1 cellular context compared by ENCODE assay signal in genomic region chr6:21451546-21452013, GRCh38.
TF ChIP-seq lines count a peak whose summit lies in the region.

No MANE protein-coding gene starts in this region.

TF ChIP-seq in HepG2, 621 proteins besides CTCF, POLR2A, EP300 and RAD21 (continued from another document and continues in another):
- TF ChIP-seq, protein P1, sequence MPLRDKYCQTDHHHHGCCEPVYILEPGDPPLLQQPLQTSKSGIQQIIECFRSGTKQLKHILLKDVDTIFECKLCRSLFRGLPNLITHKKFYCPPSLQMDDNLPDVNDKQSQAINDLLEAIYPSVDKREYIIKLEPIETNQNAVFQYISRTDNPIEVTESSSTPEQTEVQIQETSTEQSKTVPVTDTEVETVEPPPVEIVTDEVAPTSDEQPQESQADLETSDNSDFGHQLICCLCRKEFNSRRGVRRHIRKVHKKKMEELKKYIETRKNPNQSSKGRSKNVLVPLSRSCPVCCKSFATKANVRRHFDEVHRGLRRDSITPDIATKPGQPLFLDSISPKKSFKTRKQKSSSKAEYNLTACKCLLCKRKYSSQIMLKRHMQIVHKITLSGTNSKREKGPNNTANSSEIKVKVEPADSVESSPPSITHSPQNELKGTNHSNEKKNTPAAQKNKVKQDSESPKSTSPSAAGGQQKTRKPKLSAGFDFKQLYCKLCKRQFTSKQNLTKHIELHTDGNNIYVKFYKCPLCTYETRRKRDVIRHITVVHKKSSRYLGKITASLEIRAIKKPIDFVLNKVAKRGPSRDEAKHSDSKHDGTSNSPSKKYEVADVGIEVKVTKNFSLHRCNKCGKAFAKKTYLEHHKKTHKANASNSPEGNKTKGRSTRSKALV (CRISPR knock-in tag; IDR thresholded peaks at IDR 0.05): peak; percentile 76; the same call in 1 of the 2 replicates
- TF ChIP-seq PRPF4 (IDR thresholded peaks at IDR 0.05; ENCODE audit: low read depth, low read length, poor library complexity, severe bottlenecking): no peak
- peak; percentile 33; the same call in 1 of the 2 replicates for TF ChIP-seq RORA (CRISPR knock-in tag; IDR thresholded peaks at IDR 0.05)
- TF ChIP-seq FOXP4 (CRISPR knock-in tag; IDR thresholded peaks at IDR 0.05): peak; percentile 90
- no peak for TF ChIP-seq ZNF143 (CRISPR knock-in tag; IDR thresholded peaks at IDR 0.05)
- TF ChIP-seq, protein P2, sequence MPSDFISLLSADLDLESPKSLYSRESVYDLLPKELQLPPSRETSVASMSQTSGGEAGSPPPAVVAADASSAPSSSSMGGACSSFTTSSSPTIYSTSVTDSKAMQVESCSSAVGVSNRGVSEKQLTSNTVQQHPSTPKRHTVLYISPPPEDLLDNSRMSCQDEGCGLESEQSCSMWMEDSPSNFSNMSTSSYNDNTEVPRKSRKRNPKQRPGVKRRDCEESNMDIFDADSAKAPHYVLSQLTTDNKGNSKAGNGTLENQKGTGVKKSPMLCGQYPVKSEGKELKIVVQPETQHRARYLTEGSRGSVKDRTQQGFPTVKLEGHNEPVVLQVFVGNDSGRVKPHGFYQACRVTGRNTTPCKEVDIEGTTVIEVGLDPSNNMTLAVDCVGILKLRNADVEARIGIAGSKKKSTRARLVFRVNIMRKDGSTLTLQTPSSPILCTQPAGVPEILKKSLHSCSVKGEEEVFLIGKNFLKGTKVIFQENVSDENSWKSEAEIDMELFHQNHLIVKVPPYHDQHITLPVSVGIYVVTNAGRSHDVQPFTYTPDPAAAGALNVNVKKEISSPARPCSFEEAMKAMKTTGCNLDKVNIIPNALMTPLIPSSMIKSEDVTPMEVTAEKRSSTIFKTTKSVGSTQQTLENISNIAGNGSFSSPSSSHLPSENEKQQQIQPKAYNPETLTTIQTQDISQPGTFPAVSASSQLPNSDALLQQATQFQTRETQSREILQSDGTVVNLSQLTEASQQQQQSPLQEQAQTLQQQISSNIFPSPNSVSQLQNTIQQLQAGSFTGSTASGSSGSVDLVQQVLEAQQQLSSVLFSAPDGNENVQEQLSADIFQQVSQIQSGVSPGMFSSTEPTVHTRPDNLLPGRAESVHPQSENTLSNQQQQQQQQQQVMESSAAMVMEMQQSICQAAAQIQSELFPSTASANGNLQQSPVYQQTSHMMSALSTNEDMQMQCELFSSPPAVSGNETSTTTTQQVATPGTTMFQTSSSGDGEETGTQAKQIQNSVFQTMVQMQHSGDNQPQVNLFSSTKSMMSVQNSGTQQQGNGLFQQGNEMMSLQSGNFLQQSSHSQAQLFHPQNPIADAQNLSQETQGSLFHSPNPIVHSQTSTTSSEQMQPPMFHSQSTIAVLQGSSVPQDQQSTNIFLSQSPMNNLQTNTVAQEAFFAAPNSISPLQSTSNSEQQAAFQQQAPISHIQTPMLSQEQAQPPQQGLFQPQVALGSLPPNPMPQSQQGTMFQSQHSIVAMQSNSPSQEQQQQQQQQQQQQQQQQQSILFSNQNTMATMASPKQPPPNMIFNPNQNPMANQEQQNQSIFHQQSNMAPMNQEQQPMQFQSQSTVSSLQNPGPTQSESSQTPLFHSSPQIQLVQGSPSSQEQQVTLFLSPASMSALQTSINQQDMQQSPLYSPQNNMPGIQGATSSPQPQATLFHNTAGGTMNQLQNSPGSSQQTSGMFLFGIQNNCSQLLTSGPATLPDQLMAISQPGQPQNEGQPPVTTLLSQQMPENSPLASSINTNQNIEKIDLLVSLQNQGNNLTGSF (CRISPR knock-in tag; IDR thresholded peaks at IDR 0.05): no peak
- TF ChIP-seq TEAD3 (CRISPR knock-in tag; optimal IDR thresholded peaks at IDR 0.05; ENCODE audit: borderline replicate concordance): peak; percentile 15
- no peak for TF ChIP-seq ZNF678 (CRISPR knock-in tag; IDR thresholded peaks at IDR 0.05)
- TF ChIP-seq, protein P3, sequence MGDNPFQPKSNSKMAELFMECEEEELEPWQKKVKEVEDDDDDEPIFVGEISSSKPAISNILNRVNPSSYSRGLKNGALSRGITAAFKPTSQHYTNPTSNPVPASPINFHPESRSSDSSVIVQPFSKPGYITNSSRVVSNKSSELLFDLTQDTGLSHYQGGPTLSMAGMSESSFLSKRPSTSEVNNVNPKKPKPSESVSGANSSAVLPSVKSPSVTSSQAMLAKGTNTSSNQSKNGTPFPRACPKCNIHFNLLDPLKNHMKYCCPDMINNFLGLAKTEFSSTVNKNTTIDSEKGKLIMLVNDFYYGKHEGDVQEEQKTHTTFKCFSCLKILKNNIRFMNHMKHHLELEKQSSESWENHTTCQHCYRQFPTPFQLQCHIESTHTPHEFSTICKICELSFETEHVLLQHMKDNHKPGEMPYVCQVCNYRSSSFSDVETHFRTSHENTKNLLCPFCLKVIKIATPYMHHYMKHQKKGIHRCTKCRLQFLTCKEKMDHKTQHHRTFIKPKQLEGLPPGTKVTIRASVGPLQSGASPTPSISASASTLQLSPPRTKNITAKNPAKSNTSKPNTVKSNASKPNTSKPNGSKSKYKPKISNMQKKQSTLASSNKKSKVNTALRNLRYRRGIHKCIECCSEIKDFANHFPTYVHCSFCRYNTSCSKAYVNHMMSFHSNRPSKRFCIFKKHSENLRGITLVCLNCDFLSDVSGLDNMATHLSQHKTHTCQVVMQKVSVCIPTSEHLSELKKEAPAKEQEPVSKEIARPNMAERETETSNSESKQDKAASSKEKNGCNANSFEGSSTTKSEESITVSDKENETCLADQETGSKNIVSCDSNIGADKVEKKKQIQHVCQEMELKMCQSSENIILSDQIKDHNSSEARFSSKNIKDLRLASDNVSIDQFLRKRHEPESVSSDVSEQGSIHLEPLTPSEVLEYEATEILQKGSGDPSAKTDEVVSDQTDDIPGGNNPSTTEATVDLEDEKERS (CRISPR knock-in tag; IDR thresholded peaks at IDR 0.05): 0 out of 2 replicates have a peak, but pooled peaks have one; percentile 40
- TF ChIP-seq, protein P4, sequence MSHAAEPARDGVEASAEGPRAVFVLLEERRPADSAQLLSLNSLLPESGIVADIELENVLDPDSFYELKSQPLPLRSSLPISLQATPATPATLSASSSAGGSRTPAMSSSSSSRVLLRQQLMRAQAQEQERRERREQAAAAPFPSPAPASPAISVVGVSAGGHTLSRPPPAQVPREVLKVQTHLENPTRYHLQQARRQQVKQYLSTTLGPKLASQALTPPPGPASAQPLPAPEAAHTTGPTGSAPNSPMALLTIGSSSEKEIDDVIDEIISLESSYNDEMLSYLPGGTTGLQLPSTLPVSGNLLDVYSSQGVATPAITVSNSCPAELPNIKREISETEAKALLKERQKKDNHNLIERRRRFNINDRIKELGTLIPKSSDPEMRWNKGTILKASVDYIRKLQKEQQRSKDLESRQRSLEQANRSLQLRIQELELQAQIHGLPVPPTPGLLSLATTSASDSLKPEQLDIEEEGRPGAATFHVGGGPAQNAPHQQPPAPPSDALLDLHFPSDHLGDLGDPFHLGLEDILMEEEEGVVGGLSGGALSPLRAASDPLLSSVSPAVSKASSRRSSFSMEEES (CRISPR knock-in tag; IDR thresholded peaks at IDR 0.05): peak; percentile 64; the same call in 1 of the 2 replicates
- TF ChIP-seq NCOA5 (CRISPR knock-in tag; IDR thresholded peaks at IDR 0.05): no peak
- TF ChIP-seq U2AF1 (optimal IDR thresholded peaks at IDR 0.05; ENCODE audit: low read depth, low read length): no peak
- TF ChIP-seq GFI1 (CRISPR knock-in tag; IDR thresholded peaks at IDR 0.05; ENCODE audit: borderline replicate concordance): peak; percentile 37; the same call in 1 of the 2 replicates
- TF ChIP-seq ZNF484 (CRISPR knock-in tag; IDR thresholded peaks at IDR 0.05; ENCODE audit: borderline replicate concordance, low read depth): no peak
- TF ChIP-seq PREB (CRISPR knock-in tag; IDR thresholded peaks at IDR 0.05): no peak
- TF ChIP-seq THAP9 (CRISPR knock-in tag; IDR thresholded peaks at IDR 0.05; ENCODE audit: borderline replicate concordance): no peak
- TF ChIP-seq CEBPG (CRISPR knock-in tag; IDR thresholded peaks at IDR 0.05): peak; percentile 52
- TF ChIP-seq ZNF652 (CRISPR knock-in tag; IDR thresholded peaks at IDR 0.05; ENCODE audit: borderline replicate concordance, low read depth): peak; percentile 80
- TF ChIP-seq LCORL (IDR thresholded peaks at IDR 0.05): peak; percentile 94
- TF ChIP-seq LCORL (CRISPR knock-in tag; IDR thresholded peaks at IDR 0.05): peak; percentile 94
- TF ChIP-seq ARNT (IDR thresholded peaks at IDR 0.05): peak; percentile 97; the same call in 1 of the 2 replicates
- TF ChIP-seq, protein P5, sequence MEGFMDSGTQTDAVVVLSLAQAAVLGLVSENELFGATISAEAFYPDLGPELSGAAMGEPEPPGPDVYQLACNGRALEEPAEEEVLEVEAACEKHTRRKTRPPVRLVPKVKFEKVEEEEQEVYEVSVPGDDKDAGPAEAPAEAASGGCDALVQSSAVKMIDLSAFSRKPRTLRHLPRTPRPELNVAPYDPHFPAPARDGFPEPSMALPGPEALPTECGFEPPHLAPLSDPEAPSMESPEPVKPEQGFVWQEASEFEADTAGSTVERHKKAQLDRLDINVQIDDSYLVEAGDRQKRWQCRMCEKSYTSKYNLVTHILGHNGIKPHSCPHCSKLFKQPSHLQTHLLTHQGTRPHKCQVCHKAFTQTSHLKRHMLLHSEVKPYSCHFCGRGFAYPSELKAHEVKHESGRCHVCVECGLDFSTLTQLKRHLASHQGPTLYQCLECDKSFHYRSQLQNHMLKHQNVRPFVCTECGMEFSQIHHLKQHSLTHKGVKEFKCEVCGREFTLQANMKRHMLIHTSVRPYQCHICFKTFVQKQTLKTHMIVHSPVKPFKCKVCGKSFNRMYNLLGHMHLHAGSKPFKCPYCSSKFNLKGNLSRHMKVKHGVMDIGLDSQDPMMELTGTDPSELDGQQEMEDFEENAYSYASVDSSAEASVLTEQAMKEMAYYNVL (CRISPR knock-in tag; IDR thresholded peaks at IDR 0.05; ENCODE audit: borderline replicate concordance): peak; percentile 68; the same call in 1 of the 2 replicates
- TF ChIP-seq PCBP2 (optimal IDR thresholded peaks at IDR 0.05; ENCODE audit: low read depth, low read length, poor library complexity, severe bottlenecking): no peak
- TF ChIP-seq ATF7-NPFF (CRISPR knock-in tag; IDR thresholded peaks at IDR 0.05; ENCODE audit: low read depth): no peak
- no peak for TF ChIP-seq AGO2 (optimal IDR thresholded peaks at IDR 0.05; ENCODE audit: low read depth, low read length)
- TF ChIP-seq, protein P6, sequence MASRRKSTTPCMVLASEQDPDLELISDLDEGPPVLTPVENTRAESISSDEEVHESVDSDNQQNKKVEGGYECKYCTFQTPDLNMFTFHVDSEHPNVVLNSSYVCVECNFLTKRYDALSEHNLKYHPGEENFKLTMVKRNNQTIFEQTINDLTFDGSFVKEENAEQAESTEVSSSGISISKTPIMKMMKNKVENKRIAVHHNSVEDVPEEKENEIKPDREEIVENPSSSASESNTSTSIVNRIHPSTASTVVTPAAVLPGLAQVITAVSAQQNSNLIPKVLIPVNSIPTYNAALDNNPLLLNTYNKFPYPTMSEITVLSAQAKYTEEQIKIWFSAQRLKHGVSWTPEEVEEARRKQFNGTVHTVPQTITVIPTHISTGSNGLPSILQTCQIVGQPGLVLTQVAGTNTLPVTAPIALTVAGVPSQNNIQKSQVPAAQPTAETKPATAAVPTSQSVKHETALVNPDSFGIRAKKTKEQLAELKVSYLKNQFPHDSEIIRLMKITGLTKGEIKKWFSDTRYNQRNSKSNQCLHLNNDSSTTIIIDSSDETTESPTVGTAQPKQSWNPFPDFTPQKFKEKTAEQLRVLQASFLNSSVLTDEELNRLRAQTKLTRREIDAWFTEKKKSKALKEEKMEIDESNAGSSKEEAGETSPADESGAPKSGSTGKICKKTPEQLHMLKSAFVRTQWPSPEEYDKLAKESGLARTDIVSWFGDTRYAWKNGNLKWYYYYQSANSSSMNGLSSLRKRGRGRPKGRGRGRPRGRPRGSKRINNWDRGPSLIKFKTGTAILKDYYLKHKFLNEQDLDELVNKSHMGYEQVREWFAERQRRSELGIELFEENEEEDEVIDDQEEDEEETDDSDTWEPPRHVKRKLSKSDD (CRISPR knock-in tag; IDR thresholded peaks at IDR 0.05; ENCODE audit: low read depth): no peak
- no peak for TF ChIP-seq SOX6 (IDR thresholded peaks at IDR 0.05)
- peak; percentile 90 for TF ChIP-seq SOX6 (CRISPR knock-in tag; IDR thresholded peaks at IDR 0.05)
- no peak for TF ChIP-seq HNRNPH1 (optimal IDR thresholded peaks at IDR 0.05; ENCODE audit: low read depth, low read length)
- peak; percentile 68 for TF ChIP-seq KAT8 (CRISPR knock-in tag; IDR thresholded peaks at IDR 0.05)
- no peak for TF ChIP-seq IKZF1 (IDR thresholded peaks at IDR 0.05)
